In the genomic region with DNA sequence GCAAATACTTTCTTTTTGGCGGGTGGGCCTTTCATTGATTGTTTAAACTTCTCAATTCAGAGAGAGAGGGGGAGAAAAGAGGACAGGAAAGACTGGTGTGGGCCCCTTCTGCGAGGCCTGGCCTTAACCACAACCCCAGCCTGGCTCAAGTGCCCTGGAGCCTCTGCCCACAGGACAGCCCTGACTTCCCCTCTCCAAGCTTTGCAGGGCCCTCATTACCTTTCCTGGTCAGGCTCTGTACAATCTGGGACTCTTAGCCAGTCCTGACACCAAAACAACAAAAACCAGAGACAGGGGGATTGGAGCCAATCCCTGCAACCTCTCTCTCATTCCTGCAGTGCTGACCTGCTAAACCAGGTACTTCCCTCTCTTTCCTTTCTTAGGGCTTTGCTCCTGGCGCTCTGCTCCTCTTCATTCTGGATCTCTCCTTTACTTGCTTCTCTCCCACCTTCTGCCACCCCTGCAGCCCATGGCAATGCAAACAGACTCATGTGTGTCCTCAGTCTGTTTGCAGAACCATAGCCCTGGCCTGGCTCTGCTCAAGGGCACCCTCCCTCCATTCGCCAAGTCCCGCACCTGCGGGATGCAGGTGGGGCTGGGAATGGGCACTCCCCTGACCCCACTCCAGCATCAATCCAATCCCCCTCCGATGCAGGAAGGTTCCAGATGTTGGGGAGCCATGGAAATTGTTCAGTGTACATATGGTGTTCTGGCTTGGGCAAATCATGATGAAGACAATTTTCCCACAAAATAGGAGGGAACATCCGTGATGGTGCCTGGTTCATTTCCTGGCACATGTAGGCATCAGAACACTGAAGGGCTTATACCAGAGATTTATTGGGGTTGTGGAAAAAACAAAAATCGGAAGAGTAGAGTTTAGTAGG, we compare ENCODE assay signal across 20 cellular contexts. TPM values are rescaled to one million over a fixed set of nuclear protein-coding genes. Genes with fewer than 3 reads are reported as not detected.
DNase-seq lines count a peak whose midpoint lies in the region; ATAC-seq and TF ChIP-seq lines count a peak whose summit lies in the region.
"Had no signal": no experiment of that assay in that cellular context is flagged by ENCODE, and none has a peak within 500 bp of the region (broad histone marks: within the 10 kb centered on the region; RNA-seq: fewer than 3 reads in every experiment).

No MANE protein-coding gene starts in this region.

- H3K27ac Mint-ChIP-seq in activated CD8-positive, alpha-beta memory T cell treated with anti-CD3 and anti-CD28 coated beads, Interleukin-2, amount 10 ng/mL, durations not matched to agents 7 days and 5 days = no peak overlapping the region
- H3K27ac Mint-ChIP-seq in endodermal cell = no peak overlapping the region

- peaks cover 19% of the 10 kb centered on the region for H3K4me1 ChIP-seq in stomach smooth muscle (ENCODE audit: control insufficient read depth, insufficient read depth, low read length)
- no peaks in the 10 kb centered on the region for H3K4me1 ChIP-seq in endodermal cell (ENCODE audit: control insufficient read depth, insufficient read depth, low read length)

- no peak overlapping the region for H3K9ac ChIP-seq in stomach smooth muscle (ENCODE audit: low read length in 2 of 2)
- no peak overlapping the region for H3K9ac ChIP-seq in endodermal cell (ENCODE audit: extremely low read depth, low read length, poor library complexity, severe bottlenecking)

- WGBS in endodermal cell (ENCODE audit: insufficient coverage in 1 of 2, insufficient read length in 1 of 2), 2 experiments = 91 to 100% methylated on average over 2 to 8 of the region's 9 CpGs

- ATAC-seq in activated CD8-positive, alpha-beta memory T cell treated with anti-CD3 and anti-CD28 coated beads, Interleukin-2, amount 10 ng/mL, durations not matched to agents 7 days and 5 days = no peak
- ATAC-seq: PC-3 had no signal

- H3K4me3 ChIP-seq in stomach smooth muscle (ENCODE audit: low read length in 2 of 2) (no peak overlapping the region), endodermal cell (ENCODE audit: low read length) (no peak overlapping the region)
- H3K4me3 ChIP-seq: MG63 had no signal

- no peaks in the 10 kb centered on the region for H3K27me3 ChIP-seq in stomach smooth muscle (ENCODE audit: control insufficient read depth in 1 of 2, insufficient read depth in 2 of 2, low read length in 2 of 2)
- H3K27me3 ChIP-seq in endodermal cell (ENCODE audit: control insufficient read depth, insufficient read depth, low read length, poor library complexity, severe bottlenecking) = no peaks in the 10 kb centered on the region
- H3K27me3 ChIP-seq: MG63 had no signal

- no peaks in the 10 kb centered on the region for H3K36me3 ChIP-seq in stomach smooth muscle (ENCODE audit: control insufficient read depth in 2 of 2, insufficient read depth in 2 of 2, low read length in 2 of 2)
- no peaks in the 10 kb centered on the region for H3K36me3 ChIP-seq in endodermal cell (ENCODE audit: control insufficient read depth, insufficient read depth, low read length)
- H3K36me3 ChIP-seq: MG63 had no signal

- CTCF ChIA-PET in activated CD8-positive, alpha-beta memory T cell treated with anti-CD3 and anti-CD28 coated beads, Interleukin-2, amount 10 ng/mL, durations not matched to agents 7 days and 5 days (lab: Charles Lee) = no interaction called here

- H3K36me3 Mint-ChIP-seq in activated CD8-positive, alpha-beta memory T cell treated with anti-CD3 and anti-CD28 coated beads, Interleukin-2, amount 10 ng/mL, durations not matched to agents 7 days and 5 days = no peaks in the 10 kb centered on the region
- no peaks in the 10 kb centered on the region for H3K36me3 Mint-ChIP-seq in endodermal cell (ENCODE audit: low read depth)

- no peak overlapping the region for H3K4me3 Mint-ChIP-seq in activated CD8-positive, alpha-beta memory T cell treated with anti-CD3 and anti-CD28 coated beads, Interleukin-2, amount 10 ng/mL, durations not matched to agents 7 days and 5 days
- H3K4me3 Mint-ChIP-seq in endodermal cell = no peak overlapping the region
- H3K4me3 Mint-ChIP-seq: CD8-positive, alpha-beta memory T cell had no signal

- in situ Hi-C loops in KBM-7 (cut with MboI; ENCODE audit: low pct_unique_long_range_greater_than_20kb, low sequenced_read_pairs) = no loop called here

- no peaks in the 10 kb centered on the region for H3K9me3 Mint-ChIP-seq in activated CD8-positive, alpha-beta memory T cell treated with anti-CD3 and anti-CD28 coated beads, Interleukin-2, amount 10 ng/mL, durations not matched to agents 7 days and 5 days (ENCODE audit: low read depth)
- no peaks in the 10 kb centered on the region for H3K9me3 Mint-ChIP-seq in endodermal cell
- H3K9me3 Mint-ChIP-seq: CD8-positive, alpha-beta memory T cell had no signal

- no peaks in the 10 kb centered on the region for H3K4me1 Mint-ChIP-seq in activated CD8-positive, alpha-beta memory T cell treated with anti-CD3 and anti-CD28 coated beads, Interleukin-2, amount 10 ng/mL, durations not matched to agents 7 days and 5 days
- H3K4me1 Mint-ChIP-seq in endodermal cell = peaks cover 7% of the 10 kb centered on the region
- H3K4me1 Mint-ChIP-seq: CD8-positive, alpha-beta memory T cell had no signal

- peaks cover 10% of the 10 kb centered on the region for H3K27me3 Mint-ChIP-seq in activated CD8-positive, alpha-beta memory T cell treated with anti-CD3 and anti-CD28 coated beads, Interleukin-2, amount 10 ng/mL, durations not matched to agents 7 days and 5 days
- H3K27me3 Mint-ChIP-seq in endodermal cell (ENCODE audit: insufficient read depth) = peaks cover 3% of the 10 kb centered on the region

- H3K9me3 ChIP-seq in stomach smooth muscle (ENCODE audit: control insufficient read depth in 2 of 2, low read length in 2 of 2) = no peaks in the 10 kb centered on the region
- no peaks in the 10 kb centered on the region for H3K9me3 ChIP-seq in endodermal cell (ENCODE audit: control insufficient read depth, low read length)
- H3K9me3 ChIP-seq: MG63 had no signal

- TF ChIP-seq CTCF in endodermal cell (conservative IDR thresholded peaks at IDR 0.05) = no peak

- H3K27ac ChIP-seq in stomach smooth muscle (ENCODE audit: low read length) (peak overlapping the region; percentile 49), endodermal cell (ENCODE audit: low read depth, low read length) (no peak overlapping the region)
- H3K27ac ChIP-seq: C4-2B had no signal

- peak; percentile 21 for DNase-seq in activated CD8-positive, alpha-beta memory T cell treated with anti-CD3 and anti-CD28 coated beads, Interleukin-2, amount 10 ng/mL, durations not matched to agents 7 days and 5 days
- no peak for DNase-seq in activated CD8-positive, alpha-beta memory T cell treated with anti-CD3 and anti-CD28 coated beads, Interleukin-2, amount 50 U/mL, for 48 hours
- DNase-seq in KBM-7 (peak; percentile 42), islet precursor cell (peak; percentile 87), SW480 (ENCODE audit: low spot score) (no peak), endodermal cell (no peak)
- DNase-seq: Calu3; CD8-positive, alpha-beta memory T cell; DMS153; MG63; NCI-H1092; NCI-H1436 treated with DMSO at 0.1 percent for 48 hours; NCI-H1930; NCI-H2227 treated with DMSO at 0.1 percent for 48 hours; NCI-H510A treated with DMSO at 0.1 percent for 48 hours; NCI-H774; PC-3; RPMI8226 had no signal

RNA-seq across cellular contexts. Expression of a gene that starts 38.1 kb away (rescaled TPM):
- total RNA-seq in activated CD8-positive, alpha-beta memory T cell treated with anti-CD3 and anti-CD28 coated beads, Interleukin-2, amount 10 ng/mL, durations not matched to agents 7 days and 5 days = 1 to 10 TPM; 4.6 to 6.4 TPM
- total RNA-seq in endodermal cell = 1 to 10 TPM; 8.4 to 9.0 TPM
- 17.7 TPM for polyA plus RNA-seq in endodermal cell (2013, experiment 1 of 2)
- 15.2 TPM for polyA plus RNA-seq in endodermal cell (2013, experiment 2 of 2)

Comparison
In these comparisons a context has a peak if more than half of its experiments do, and no peak if none do; other contexts are left out.
1. DNase-seq: peak in activated CD8-positive, alpha-beta memory T cell treated with anti-CD3 and anti-CD28 coated beads, Interleukin-2, amount 10 ng/mL, durations not matched to agents 7 days and 5 days (single experiment), KBM-7 (single experiment) and islet precursor cell (single experiment); none in activated CD8-positive, alpha-beta memory T cell treated with anti-CD3 and anti-CD28 coated beads, Interleukin-2, amount 50 U/mL, for 48 hours (single experiment), SW480 (single experiment) and endodermal cell (single experiment).